In the genomic region with DNA sequence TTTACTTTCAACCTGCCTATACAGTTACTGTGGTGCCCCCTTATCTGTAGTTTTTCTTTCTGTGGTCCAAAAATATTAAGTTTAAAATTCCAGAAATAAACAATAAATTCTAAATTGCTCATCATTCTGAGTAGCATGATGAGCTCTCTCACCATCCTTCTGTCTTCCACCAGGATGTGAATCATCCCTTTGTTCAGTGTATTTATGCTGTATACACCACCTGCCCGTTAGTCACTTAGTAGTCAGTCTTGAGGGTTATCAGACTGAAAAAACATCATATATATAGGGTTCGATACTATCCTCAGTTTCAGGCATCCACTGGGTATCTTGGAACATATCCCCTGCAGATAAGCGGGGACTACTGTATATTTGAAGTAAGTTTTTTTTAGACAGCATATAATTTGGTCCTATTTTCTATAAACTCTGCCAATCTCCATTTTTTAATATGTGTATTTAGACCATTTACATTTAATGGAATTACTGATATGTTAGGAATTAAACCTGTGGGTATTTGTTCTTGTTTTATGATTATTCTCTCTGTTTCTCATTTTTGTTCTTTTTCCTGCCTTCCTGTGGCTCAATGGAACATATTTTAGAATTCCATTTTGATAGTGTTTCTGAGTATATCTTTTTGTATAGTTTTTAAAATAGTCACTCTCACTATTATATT, we compare ENCODE assay signal across 1 cellular context.
TF ChIP-seq lines count a peak whose summit lies in the region.

No MANE protein-coding gene starts in this region.

TF ChIP-seq in A549, 52 proteins besides CTCF, POLR2A, EP300 and RAD21 (continued from another document):
- TF ChIP-seq KDM1A (IDR thresholded peaks at IDR 0.05; ENCODE audit: low read depth) (no peak), ZSCAN20 (CRISPR knock-in tag; IDR thresholded peaks at IDR 0.05) (no peak), HOXB13 (CRISPR knock-in tag; IDR thresholded peaks at IDR 0.05; ENCODE audit: low read depth) (no peak)
- TF ChIP-seq, protein P1, sequence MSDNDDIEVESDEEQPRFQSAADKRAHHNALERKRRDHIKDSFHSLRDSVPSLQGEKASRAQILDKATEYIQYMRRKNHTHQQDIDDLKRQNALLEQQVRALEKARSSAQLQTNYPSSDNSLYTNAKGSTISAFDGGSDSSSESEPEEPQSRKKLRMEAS (IDR thresholded peaks at IDR 0.05), result no peak
- TF ChIP-seq, protein P2, sequence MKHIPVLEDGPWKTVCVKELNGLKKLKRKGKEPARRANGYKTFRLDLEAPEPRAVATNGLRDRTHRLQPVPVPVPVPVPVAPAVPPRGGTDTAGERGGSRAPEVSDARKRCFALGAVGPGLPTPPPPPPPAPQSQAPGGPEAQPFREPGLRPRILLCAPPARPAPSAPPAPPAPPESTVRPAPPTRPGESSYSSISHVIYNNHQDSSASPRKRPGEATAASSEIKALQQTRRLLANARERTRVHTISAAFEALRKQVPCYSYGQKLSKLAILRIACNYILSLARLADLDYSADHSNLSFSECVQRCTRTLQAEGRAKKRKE (CRISPR knock-in tag; IDR thresholded peaks at IDR 0.05; ENCODE audit: low read depth), result no peak
